1 cellular context compared by ENCODE assay signal in the genomic region with DNA sequence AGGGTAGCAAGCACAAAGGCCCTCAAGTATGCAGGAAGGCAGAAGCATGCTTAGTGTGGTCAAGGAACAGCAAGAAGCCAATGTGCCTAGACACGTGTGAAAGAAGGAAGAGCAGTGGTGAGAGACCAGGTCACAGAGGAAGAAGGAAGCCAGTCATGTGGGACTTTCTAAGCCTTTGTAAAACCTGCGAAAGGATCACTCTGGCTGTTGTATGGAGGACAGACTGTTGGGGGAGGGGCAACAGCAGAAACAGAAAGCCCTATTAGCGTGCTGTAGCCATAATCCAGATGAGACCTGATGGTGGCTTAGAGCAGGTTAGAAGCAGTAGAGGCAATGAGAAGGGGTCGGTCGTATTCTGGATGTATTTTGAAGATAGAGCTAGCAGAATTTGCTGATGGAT.
TF ChIP-seq lines count a peak whose summit lies in the region.

No MANE protein-coding gene starts in this region.

TF ChIP-seq in H1, 55 proteins besides CTCF, POLR2A, EP300 and RAD21:
- TF ChIP-seq RBBP5 (IDR thresholded peaks at IDR 0.05; ENCODE audit: borderline replicate concordance, low read depth, low read length): no peak
- no peak for TF ChIP-seq GABPA (IDR thresholded peaks at IDR 0.05; ENCODE audit: borderline replicate concordance, insufficient read depth, low read length)
- no peak for TF ChIP-seq PHF8 (conservative IDR thresholded peaks at IDR 0.05; ENCODE audit: low read depth, low read length)
- TF ChIP-seq KDM1A (IDR thresholded peaks at IDR 0.05; ENCODE audit: borderline replicate concordance, low read length): no peak
- TF ChIP-seq YY1 (IDR thresholded peaks at IDR 0.05; ENCODE audit: low read depth, low read length): no peak
- no peak for TF ChIP-seq TBP (IDR thresholded peaks at IDR 0.05; ENCODE audit: low read depth, low read length)
- no peak for TF ChIP-seq SIRT6 (IDR thresholded peaks at IDR 0.05; ENCODE audit: low read length)
- no peak for TF ChIP-seq TAF1 (IDR thresholded peaks at IDR 0.05; ENCODE audit: low read depth, low read length)
- TF ChIP-seq CHD1 (IDR thresholded peaks at IDR 0.05; ENCODE audit: low read depth, low read length): no peak
- no peak for TF ChIP-seq KDM4A (IDR thresholded peaks at IDR 0.05; ENCODE audit: low read depth, low read length, severe bottlenecking)
- no peak for TF ChIP-seq FOSL1 (IDR thresholded peaks at IDR 0.05; ENCODE audit: insufficient read depth, low read depth, low read length)
- TF ChIP-seq HDAC6 (IDR thresholded peaks at IDR 0.05; ENCODE audit: low read depth, low read length): no peak
- TF ChIP-seq CREB1 (IDR thresholded peaks at IDR 0.05): no peak
- no peak for TF ChIP-seq ATF3 (IDR thresholded peaks at IDR 0.05; ENCODE audit: insufficient read depth, low read depth, low read length)
- TF ChIP-seq NRF1 (IDR thresholded peaks at IDR 0.05; ENCODE audit: low read depth, low read length): no peak
- no peak for TF ChIP-seq CBX8 (IDR thresholded peaks at IDR 0.05; ENCODE audit: borderline replicate concordance, low read depth, low read length)
- no peak for TF ChIP-seq ZNF274 (IDR thresholded peaks at IDR 0.05; ENCODE audit: borderline replicate concordance, extremely low read depth, low read length)
- TF ChIP-seq RNF2 (IDR thresholded peaks at IDR 0.05; ENCODE audit: borderline replicate concordance, low read depth, low read length, missing control alignments, poor library complexity, severe bottlenecking): no peak
- no peak for TF ChIP-seq RXRA (IDR thresholded peaks at IDR 0.05; ENCODE audit: insufficient read depth, low read depth, low read length)
- TF ChIP-seq SRF (IDR thresholded peaks at IDR 0.05; ENCODE audit: low read depth, low read length): no peak
